In genomic region chr1:228867951-228868730, GRCh38 we compare ENCODE assay signal across 15 cellular contexts.
DNase-seq lines count a peak whose midpoint lies in the region; ATAC-seq, FAIRE-seq and TF ChIP-seq lines count a peak whose summit lies in the region.
"Had no signal": no experiment of that assay in that cellular context is flagged by ENCODE, and none has a peak within 500 bp of the region (broad histone marks: within the 10 kb centered on the region; RNA-seq: fewer than 3 reads in every experiment).

No MANE protein-coding gene starts in this region.

- peak overlapping the region; percentile 34 for H4K91ac ChIP-seq in H1 (replicated peaks; ENCODE audit: insufficient read length, low read length)

- no peak for TF ChIP-seq RAD21 in H1 (IDR thresholded peaks at IDR 0.05 in 1 of 2, conservative IDR thresholded peaks at IDR 0.05 in 1 of 2; ENCODE audit: low read depth in 2 of 2, low read length in 2 of 2)

- H3K27me3 ChIP-seq in BE2C (no peaks in the 10 kb centered on the region), H1 (replicated peaks in 1 of 4; ENCODE audit: control insufficient read depth in 3 of 4, extremely low read depth in 1 of 4, insufficient read depth in 3 of 4, low read length in 3 of 4) (no peaks in the 10 kb centered on the region; a peak in 1 of 7 replicates)

- H3K4me1 ChIP-seq in BE2C (peaks cover 49% of the 10 kb centered on the region), H1 (replicated peaks in 1 of 4; ENCODE audit: control insufficient read depth in 3 of 4, insufficient read depth in 4 of 4, low read length in 3 of 4) (peaks cover 7 to 24% (median 16%) of the 10 kb centered on the region in 4 experiments; a peak in 6 of 7 replicates)

- H3K9me3 ChIP-seq in BE2C (no peaks in the 10 kb centered on the region), H1 (ENCODE audit: insufficient read depth in 2 of 2, low read depth in 1 of 2, low read length in 1 of 2) (no peaks in the 10 kb centered on the region)

- H4K8ac ChIP-seq in H1 (ENCODE audit: extremely low read depth, insufficient read depth, low read length), result peak overlapping the region; percentile 20; the same call in 1 of the 2 replicates

- no peaks in the 10 kb centered on the region for H4K20me1 ChIP-seq in H1 (replicated peaks in 1 of 2; ENCODE audit: control insufficient read depth in 1 of 2, insufficient read depth in 2 of 2, low read length in 2 of 2)

- H3K18ac ChIP-seq in H1 (ENCODE audit: extremely low read depth, low read length), result no peak overlapping the region

- no peak overlapping the region for H3K4ac ChIP-seq in H1 (replicated peaks; ENCODE audit: insufficient read length, low read depth, low read length)

- no peak for FAIRE-seq in H1 (lab: Jason Lieb, UNC)
- FAIRE-seq: G401.6, K562 had no signal

- H3K27ac Mint-ChIP-seq in effector memory CD8-positive, alpha-beta T cell, result no peak overlapping the region

- H3K4me1 Mint-ChIP-seq in effector memory CD8-positive, alpha-beta T cell (ENCODE audit: low read depth in 2 of 2), result peaks cover 10% of the 10 kb centered on the region in 2 donors

- no peak for TF ChIP-seq POLR2A in H1 (IDR thresholded peaks at IDR 0.05; ENCODE audit: control extremely low read depth in 1 of 2, low read depth in 2 of 2, low read length in 2 of 2)

- no peak overlapping the region for H3K56ac ChIP-seq in H1 (replicated peaks; ENCODE audit: insufficient read length, low read depth, low read length)

- no peak overlapping the region for H2BK20ac ChIP-seq in H1 (ENCODE audit: low read length)

- no peak overlapping the region for H3K23ac ChIP-seq in H1 (ENCODE audit: insufficient read length)

- H3K36me3 ChIP-seq in BE2C (no peaks in the 10 kb centered on the region), H1 (ENCODE audit: control insufficient read depth in 2 of 4, insufficient read depth in 4 of 4, low read length in 3 of 4) (no peaks in the 10 kb centered on the region)

- no peaks in the 10 kb centered on the region for H3K79me2 ChIP-seq in H1 (ENCODE audit: control insufficient read depth in 1 of 2, insufficient read depth in 2 of 2, low read length in 2 of 2)

- TF ChIP-seq CTCF in BE2C (IDR thresholded peaks at IDR 0.05; ENCODE audit: low read depth, low read length), result no peak
- no peak for TF ChIP-seq CTCF in H1 (IDR thresholded peaks at IDR 0.05; ENCODE audit: control extremely low read depth in 1 of 3, insufficient read depth in 1 of 3, low read depth in 1 of 3, low read length in 3 of 3)

- H2BK5ac ChIP-seq in H1 (ENCODE audit: low read depth, low read length), result no peak overlapping the region

- H2AFZ ChIP-seq in H1 (ENCODE audit: low read length), result no peak overlapping the region

- H3K79me1 ChIP-seq in H1 (ENCODE audit: low read depth, low read length), result no peaks in the 10 kb centered on the region

- no peak overlapping the region for H3K27ac ChIP-seq in H1 (ENCODE audit: low read depth, low read length)
- H3K27ac ChIP-seq: epithelial cell of prostate had no signal

- no peaks in the 10 kb centered on the region for H3K23me2 ChIP-seq in H1 (ENCODE audit: low read depth, low read length)

- no peak overlapping the region for H3K4me2 ChIP-seq in H1 (ENCODE audit: insufficient read depth in 1 of 2, low read depth in 2 of 2, low read length in 2 of 2)

- H3K36me3 Mint-ChIP-seq in effector memory CD8-positive, alpha-beta T cell (ENCODE audit: insufficient read depth), result peaks cover 2% of the 10 kb centered on the region

- no peak overlapping the region for H3K9ac ChIP-seq in H1 (replicated peaks in 1 of 4; ENCODE audit: extremely low read depth in 1 of 4, low read depth in 3 of 4, low read length in 3 of 4)

- H3K4me3 ChIP-seq in BE2C (ENCODE audit: low read depth, low read length) (no peak overlapping the region), H1 (ENCODE audit: extremely low read depth in 1 of 4, insufficient read depth in 2 of 4, low read depth in 3 of 4, low read length in 4 of 4) (no peak overlapping the region)
- H3K4me3 ChIP-seq: K562, lung had no signal

- no peak overlapping the region for H2BK120ac ChIP-seq in H1 (replicated peaks; ENCODE audit: low read depth, low read length)

- H3K14ac ChIP-seq in H1 (ENCODE audit: insufficient read length), result no peak overlapping the region

- TF ChIP-seq EP300 in H1 (IDR thresholded peaks at IDR 0.05; ENCODE audit: borderline replicate concordance in 1 of 2, low read depth in 2 of 2, low read length in 2 of 2), result no peak

- peaks cover 0 to 6% of the 10 kb centered on the region in 2 donors for H3K27me3 Mint-ChIP-seq in effector memory CD8-positive, alpha-beta T cell

- WGBS in H1 (ENCODE audit: extremely low coverage in 1 of 2, insufficient coverage in 1 of 2, insufficient read length in 1 of 2, insufficient replicate concordance in 2 of 2, low coverage in 1 of 2, low lambda C conversion rate in 2 of 2, missing lambda C conversion rate in 1 of 2), 2 experiments, result 85% methylated on average over 12 of the region's 12 CpGs; no CpG with 5 or more reads in 1 of the 2 experiments

- ATAC-seq in GM18519 (IDR thresholded peaks at IDR 0.05; ENCODE audit: low FRiP score, unreplicated experiment) (no peak), GM18498 (IDR thresholded peaks at IDR 0.05; ENCODE audit: unreplicated experiment) (no peak)
- ATAC-seq in effector memory CD8-positive, alpha-beta T cell (replicated peaks), result no peak
- ATAC-seq: K562 had no signal

- DNase-seq in BE2C, result peak; percentile 61
- peak; percentile 80 for DNase-seq in NCI-H1105 (lab: John Stamatoyannopoulos, UW)
- peak; percentile 94 for DNase-seq in NCI-H510A treated with DMSO at 0.1 percent for 48 hours (lab: John Stamatoyannopoulos, UW)
- DNase-seq in H1 (ENCODE audit: low read depth in 1 of 2, low spot score in 2 of 2), result peak in 1 of 2 experiments; percentile 33
- no peak for DNase-seq in T-helper 9 cell
- DNase-seq in effector memory CD8-positive, alpha-beta T cell, result no peak
- DNase-seq: activated CD4-positive, alpha-beta T cell treated with anti-CD3 and anti-CD28 coated beads, Interleukin-2, amount 50 U/mL, for 1 hour; activated gamma-delta T cell; stimulated activated CD4-positive, alpha-beta T cell treated with anti-CD3 and anti-CD28 coated beads, Interleukin-15, amount 100 ng/mL, for 24 hours had no signal

- H4K5ac ChIP-seq in H1 (ENCODE audit: insufficient read length, low read depth, low read length), result no peak overlapping the region

- H2AK5ac ChIP-seq in H1 (ENCODE audit: low read depth, low read length), result no peak overlapping the region

- POLR2A ChIA-PET in H1 (lab: Charles Lee; ENCODE audit: partially characterized antibody), result no interaction called here

- no peaks in the 10 kb centered on the region for H3K9me3 Mint-ChIP-seq in effector memory CD8-positive, alpha-beta T cell

- 0 out of 2 replicates have a peak overlapping the region, but pooled peaks have one; percentile 46 for H2BK15ac ChIP-seq in H1 (ENCODE audit: low read length)

- no peak overlapping the region for H2BK12ac ChIP-seq in H1 (ENCODE audit: low read depth, low read length)

- CTCF ChIA-PET in H1 (lab: Charles Lee; ENCODE audit: partially characterized antibody), result no interaction called here

- no peak overlapping the region for H3K4me3 Mint-ChIP-seq in effector memory CD8-positive, alpha-beta T cell

TF ChIP-seq in H1, 55 proteins besides CTCF, POLR2A, EP300 and RAD21:
- no peak for TF ChIP-seq BRCA1 (IDR thresholded peaks at IDR 0.05; ENCODE audit: low read depth, low read length)
- TF ChIP-seq ATF2 (IDR thresholded peaks at IDR 0.05; ENCODE audit: low read length), result no peak
- TF ChIP-seq NRF1 (IDR thresholded peaks at IDR 0.05; ENCODE audit: low read depth, low read length), result no peak
- TF ChIP-seq FOSL1 (IDR thresholded peaks at IDR 0.05; ENCODE audit: insufficient read depth, low read depth, low read length), result no peak
- no peak for TF ChIP-seq E2F6 (IDR thresholded peaks at IDR 0.05)
- no peak for TF ChIP-seq TEAD4 (IDR thresholded peaks at IDR 0.05; ENCODE audit: low read depth, low read length)
- no peak for TF ChIP-seq HDAC6 (IDR thresholded peaks at IDR 0.05; ENCODE audit: low read depth, low read length)
- TF ChIP-seq JUND (IDR thresholded peaks at IDR 0.05; ENCODE audit: low read length), result no peak
- no peak for TF ChIP-seq POLR2AphosphoS5 (IDR thresholded peaks at IDR 0.05; ENCODE audit: low read depth, low read length)
TF ChIP-seq in H1: peak in this region for 0.

Comparison
In these comparisons a context has a peak if more than half of its experiments do, and no peak if none do; other contexts are left out.
1. DNase-seq: peak in BE2C (single experiment), NCI-H1105 (single experiment) and NCI-H510A treated with DMSO at 0.1 percent for 48 hours (single experiment); none in T-helper 9 cell (single experiment) and effector memory CD8-positive, alpha-beta T cell (0 of 3).